Comparison of ENCODE assay signal across 31 cellular contexts in genomic region chr2:32918774-32919173, GRCh38.
"Had no signal": no experiment of that assay in that cellular context is flagged by ENCODE, and none has a peak within 500 bp of the region (broad histone marks: within the 10 kb centered on the region; RNA-seq: fewer than 3 reads in every experiment).

No MANE protein-coding gene starts in this region.

- H3K36me3 ChIP-seq: adrenal gland, ascending aorta, cardiac muscle cell, colonic mucosa, esophagus squamous epithelium, gastrocnemius medialis, neutrophil, ovary, right lobe of liver, thyroid gland had no signal

- H3K27ac ChIP-seq: adrenal gland, ascending aorta, cardiac muscle cell, colonic mucosa, epithelial cell of prostate, esophagus squamous epithelium, gastrocnemius medialis, neutrophil, ovary, right lobe of liver, thyroid gland had no signal

- H3K9me3 ChIP-seq: adrenal gland, ascending aorta, colonic mucosa, esophagus squamous epithelium, gastrocnemius medialis, neutrophil, ovary, right lobe of liver, thyroid gland had no signal

- ATAC-seq: activated T-cell treated with anti-CD3 and anti-CD28 coated beads, Interleukin-2, amount 50 U/mL, for 72 hours; gastrocnemius medialis; left cardiac atrium; right lobe of liver; WTC11 had no signal

- H3K36me3 Mint-ChIP-seq: activated naive CD8-positive, alpha-beta T cell; brain; naive B cell; WTC11 had no signal

- H3K4me3 ChIP-seq: adrenal gland, ascending aorta, cardiac muscle cell, colonic mucosa, esophagus squamous epithelium, gastrocnemius medialis, ovary, right lobe of liver, thyroid gland had no signal

- H3K27ac Mint-ChIP-seq: activated CD4-positive, alpha-beta memory T cell treated with anti-CD3 and anti-CD28 coated beads, Interleukin-2, amount 10 ng/mL, durations not matched to agents 7 days and 5 days; activated CD4-positive, alpha-beta T cell treated with anti-CD3 and anti-CD28 coated beads, Interleukin-2, amount 10 ng/mL, durations not matched to agents 7 days and 5 days; activated naive CD8-positive, alpha-beta T cell; activated T-cell treated with anti-CD3 and anti-CD28 coated beads, Interleukin-2, amount 50 U/mL, for 72 hours; brain; naive B cell; nephron progenitor cell; progenitor cell of endocrine pancreas; stimulated activated naive CD8-positive, alpha-beta T cell treated with anti-CD3 and anti-CD28 coated beads, Interleukin-15, Interleukin-2, amounts not matched to agents 100 ng/mL and 50 ng/mL, for 24 hours; WTC11 had no signal

- H3K27me3 ChIP-seq: adrenal gland, ascending aorta, cardiac muscle cell, colonic mucosa, esophagus squamous epithelium, gastrocnemius medialis, neutrophil, ovary, right lobe of liver, thyroid gland had no signal

- DNase-seq: activated CD4-positive, alpha-beta memory T cell treated with anti-CD3 and anti-CD28 coated beads, Interleukin-2, amount 10 ng/mL, durations not matched to agents 7 days and 5 days; activated CD4-positive, alpha-beta T cell treated with anti-CD3 and anti-CD28 coated beads for 1 hour; activated CD4-positive, alpha-beta T cell treated with anti-CD3 and anti-CD28 coated beads, Interleukin-2, amount 10 ng/mL, durations not matched to agents 7 days and 5 days; activated naive CD4-positive, alpha-beta T cell; activated T-cell treated with anti-CD3 and anti-CD28 coated beads, Interleukin-2, amount 50 U/mL, for 72 hours; adrenal gland; cerebellar nuclear complex; colonic mucosa; effector CD8-positive, alpha-beta T cell; esophagus squamous epithelium; gastrocnemius medialis; glutamatergic neuron; left cardiac atrium; mammary epithelial cell; naive B cell; nephron progenitor cell; ovary; right lobe of liver; stimulated activated CD4-positive, alpha-beta T cell treated with anti-CD3 and anti-CD28 coated beads, Interleukin-12 subunit alpha, Interleukin-12 subunit beta, amount 100 ng/mL, for 4 hours; stimulated activated CD4-positive, alpha-beta T cell treated with anti-CD3 and anti-CD28 coated beads, Interleukin-4, amount 100 ng/mL, for 1 hour; T-helper 2 cell; thyroid gland had no signal

- H3K27me3 Mint-ChIP-seq: activated CD4-positive, alpha-beta memory T cell treated with anti-CD3 and anti-CD28 coated beads, Interleukin-2, amount 10 ng/mL, durations not matched to agents 7 days and 5 days; brain had no signal

- H3K4me3 Mint-ChIP-seq: activated CD4-positive, alpha-beta memory T cell treated with anti-CD3 and anti-CD28 coated beads, Interleukin-2, amount 10 ng/mL, durations not matched to agents 7 days and 5 days; activated CD4-positive, alpha-beta T cell treated with anti-CD3 and anti-CD28 coated beads, Interleukin-2, amount 10 ng/mL, durations not matched to agents 7 days and 5 days; activated naive CD8-positive, alpha-beta T cell; activated T-cell treated with anti-CD3 and anti-CD28 coated beads, Interleukin-2, amount 50 U/mL, for 72 hours; brain; naive B cell; nephron progenitor cell; stimulated activated naive CD8-positive, alpha-beta T cell treated with anti-CD3 and anti-CD28 coated beads, Interleukin-15, Interleukin-2, amounts not matched to agents 100 ng/mL and 50 ng/mL, for 24 hours; WTC11 had no signal

- H3K4me1 Mint-ChIP-seq: activated CD4-positive, alpha-beta memory T cell treated with anti-CD3 and anti-CD28 coated beads, Interleukin-2, amount 10 ng/mL, durations not matched to agents 7 days and 5 days; activated CD4-positive, alpha-beta T cell treated with anti-CD3 and anti-CD28 coated beads, Interleukin-2, amount 10 ng/mL, durations not matched to agents 7 days and 5 days; brain; WTC11 had no signal

- H3K4me1 ChIP-seq: adrenal gland, ascending aorta, colonic mucosa, esophagus squamous epithelium, gastrocnemius medialis, right lobe of liver, thyroid gland had no signal

- H3K9me3 Mint-ChIP-seq: activated CD4-positive, alpha-beta memory T cell treated with anti-CD3 and anti-CD28 coated beads, Interleukin-2, amount 10 ng/mL, durations not matched to agents 7 days and 5 days; activated CD4-positive, alpha-beta T cell treated with anti-CD3 and anti-CD28 coated beads, Interleukin-2, amount 10 ng/mL, durations not matched to agents 7 days and 5 days; stimulated activated naive CD8-positive, alpha-beta T cell treated with anti-CD3 and anti-CD28 coated beads, Interleukin-15, Interleukin-2, amounts not matched to agents 100 ng/mL and 50 ng/mL, for 24 hours had no signal
